Comparison of ENCODE assay signal across 8 cellular contexts in genomic region chr11:67354314-67355022, GRCh38. TPM values are rescaled to one million over a fixed set of nuclear protein-coding genes. Genes with fewer than 3 reads are reported as not detected.
DNase-seq lines count a peak whose midpoint lies in the region; TF ChIP-seq lines count a peak whose summit lies in the region.

No MANE protein-coding gene starts in this region.

- TF ChIP-seq POLR2A in adrenal gland (IDR thresholded peaks at IDR 0.05) = peak in 1 of 2 donors; percentile 46

- POLR2A ChIA-PET in HEK293T (lab: Yijun Ruan, JAX) = interaction anchor here (0.8 to 2.2 kb wide), 6 partner anchors 16 to 128 kb away, joined by 3 to 7 read pairs (median 4); partner anchors contain the start of genes AIP and PPP1CA

- H3K36me3 ChIP-seq in KOPT-K1 (ENCODE audit: insufficient read depth, low read length) = no peaks in the 10 kb centered on the region
- no peaks in the 10 kb centered on the region for H3K36me3 ChIP-seq in adrenal gland (replicated peaks in 1 of 2)
- H3K36me3 ChIP-seq in right atrium auricular region = no peaks in the 10 kb centered on the region

- DNase-seq in ELR (ENCODE audit: low read depth) (peak; percentile 99), adrenal gland (peak; percentile 67 to 95 (median 87)), right atrium auricular region (ENCODE audit: low spot score) (peak; percentile 93), skeletal muscle cell (ENCODE audit: low read depth) (peak; percentile 97), HEK293T (ENCODE audit: extremely low spot score) (no peak), NCI-H2196 treated with DMSO at 0.1 percent for 48 hours (lab: John Stamatoyannopoulos, UW; ENCODE audit: unreplicated experiment) (no peak)
- no peak for DNase-seq in activated CD8-positive, alpha-beta memory T cell treated with anti-CD3 and anti-CD28 coated beads for 24 hours

- intact Hi-C loops in adrenal gland (cut with DNase I) = no loop called here

- H3K4me1 ChIP-seq in adrenal gland (replicated peaks in 1 of 2) = peaks cover 37 to 64% of the 10 kb centered on the region in 2 donors
- peaks cover 0 to 81% of the 10 kb centered on the region in 2 donors for H3K4me1 ChIP-seq in right atrium auricular region

- peak overlapping the region in 1 of 4 donors; percentile 57 for H3K4me3 ChIP-seq in adrenal gland
- peak overlapping the region; percentile 61 to 75 for H3K4me3 ChIP-seq in right atrium auricular region
- H3K4me3 ChIP-seq in skeletal muscle cell (ENCODE audit: low read depth, low read length) = peak overlapping the region; percentile 66

- WGBS in adrenal gland, 4 donors = 3 to 25% (median 20%) methylated on average over 2 to 3 of the region's 3 CpGs

- peak overlapping the region; percentile 94 for H3K27ac ChIP-seq in KOPT-K1 (ENCODE audit: low read depth, low read length, poor library complexity, severe bottlenecking)
- H3K27ac ChIP-seq in adrenal gland = peak overlapping the region; percentile 91 to 99 (median 98)
- peak overlapping the region; percentile 99 for H3K27ac ChIP-seq in right atrium auricular region

- H3K27me3 ChIP-seq in adrenal gland (no peaks in the 10 kb centered on the region), right atrium auricular region (no peaks in the 10 kb centered on the region)

- H3K9me3 ChIP-seq in KOPT-K1 (ENCODE audit: insufficient read depth, low read length, poor library complexity, severe bottlenecking) (no peaks in the 10 kb centered on the region), adrenal gland (replicated peaks in 1 of 3) (no peaks in the 10 kb centered on the region), right atrium auricular region (no peaks in the 10 kb centered on the region)

- CTCF ChIA-PET in HEK293T (lab: Yijun Ruan, JAX) = interaction anchor here (0.6 to 11.6 kb wide), 5 partner anchors 20 to 218 kb away, joined by 3 to 182 read pairs (median 5); no protein-coding TSS in a partner anchor

- TF ChIP-seq CTCF in adrenal gland (IDR thresholded peaks at IDR 0.05) (no peak), right atrium auricular region (IDR thresholded peaks at IDR 0.05) (peak in 1 of 2 donors; percentile 28)

TF ChIP-seq in HEK293T, 16 proteins besides CTCF, POLR2A, EP300 and RAD21:
- TF ChIP-seq FOXA1 (IDR thresholded peaks at IDR 0.05) (no peak), LEF1 (IDR thresholded peaks at IDR 0.05; ENCODE audit: borderline replicate concordance) (no peak), FOXK2 (IDR thresholded peaks at IDR 0.05) (no peak), NFRKB (IDR thresholded peaks at IDR 0.05) (no peak), HDGF (IDR thresholded peaks at IDR 0.05; ENCODE audit: borderline replicate concordance) (no peak), SP1 (IDR thresholded peaks at IDR 0.05) (no peak), L3MBTL2 (conservative IDR thresholded peaks at IDR 0.05) (no peak), FOXM1 (IDR thresholded peaks at IDR 0.05; ENCODE audit: borderline replicate concordance) (no peak), BHLHE40 (IDR thresholded peaks at IDR 0.05; ENCODE audit: borderline replicate concordance) (no peak), PKNOX1 (IDR thresholded peaks at IDR 0.05) (no peak)

RNA-seq across cellular contexts. Expression of gene POLD4, which starts 1.1 kb away (rescaled TPM):
- 100 to 1,000 TPM in 4 of 8 donors, 10 to 100 TPM in 4; 60.5 to 166 (median 95.6) TPM for total RNA-seq in adrenal gland
- polyA plus RNA-seq in adrenal gland = 100 to 1,000 TPM in 2 of 3 donors, 10 to 100 TPM in 1; 13.0 to 130 (median 110) TPM
- total RNA-seq in right atrium auricular region = 100 to 1,000 TPM; 115 to 136 TPM

RNA-seq across cellular contexts. Expression of gene CLCF1, which starts 18.9 kb away (rescaled TPM):
- total RNA-seq in adrenal gland = 10 to 100 TPM in 1 of 8 donors, 1 to 10 TPM in 5, under 1 TPM in 2; 0.69 to 11.7 (median 3.1) TPM
- 10 to 100 TPM in 1 of 3 donors, 1 to 10 TPM in 2; 2.8 to 16.1 (median 5.6) TPM for polyA plus RNA-seq in adrenal gland
- 10 to 100 TPM in 1 of 2 donors, 1 to 10 TPM in 1; 2.7 to 18.0 TPM for total RNA-seq in right atrium auricular region

RNA-seq across cellular contexts. Expression of gene RAD9A, which starts 37.3 kb away (rescaled TPM):
- total RNA-seq in adrenal gland (10 to 100 TPM in 7 of 8 donors, 1 to 10 TPM in 1; 9.1 to 29.0 (median 15.0) TPM), right atrium auricular region (1 to 10 TPM; 6.2 to 6.5 TPM)
- 10 to 100 TPM in 2 of 3 donors, 1 to 10 TPM in 1; 5.4 to 57.7 (median 36.2) TPM for polyA plus RNA-seq in adrenal gland

RNA-seq across cellular contexts. Expression of gene PPP1CA, which starts 47.2 kb away (rescaled TPM):
- total RNA-seq in adrenal gland (100 to 1,000 TPM; 126 to 289 (median 161) TPM), right atrium auricular region (100 to 1,000 TPM in 1 of 2 donors, 10 to 100 TPM in 1; 97.8 to 112 TPM)
- polyA plus RNA-seq in adrenal gland = 100 to 1,000 TPM; 105 to 140 (median 116) TPM

RNA-seq across cellular contexts. Expression of gene TBC1D10C, which starts 49.4 kb away (rescaled TPM):
- 1 to 10 TPM in 6 of 8 donors, under 1 TPM in 1, not detected in 1; 0.49 to 9.1 (median 3.7) TPM for total RNA-seq in adrenal gland
- polyA plus RNA-seq in adrenal gland = 10 to 100 TPM in 1 of 3 donors, 1 to 10 TPM in 1, under 1 TPM in 1; 0.35 to 16.5 (median 4.6) TPM
- 1 to 10 TPM in 1 of 2 donors, under 1 TPM in 1; 0.33 to 1.4 TPM for total RNA-seq in right atrium auricular region

Comparison
In these comparisons a context has a peak if more than half of its experiments do, and no peak if none do; other contexts are left out.
1. DNase-seq: peak in ELR (single experiment), adrenal gland (7 of 7), right atrium auricular region (single experiment) and skeletal muscle cell (single experiment); none in HEK293T (single experiment), NCI-H2196 treated with DMSO at 0.1 percent for 48 hours (single experiment) and activated CD8-positive, alpha-beta memory T cell treated with anti-CD3 and anti-CD28 coated beads for 24 hours (single experiment).
2. Peak in every context shown above with its lines, with median percentiles within 50 percentile points of each other: H3K27ac ChIP-seq.